ENCODE assay signal across 12 cellular contexts in genomic region chr14:102183922-102184677, GRCh38. TPM values are rescaled to one million over a fixed set of nuclear protein-coding genes. Genes with fewer than 3 reads are reported as not detected.
DNase-seq lines count a peak whose midpoint lies in the region; ATAC-seq and TF ChIP-seq lines count a peak whose summit lies in the region.
"Had no signal": no experiment of that assay in that cellular context is flagged by ENCODE, and none has a peak within 500 bp of the region (broad histone marks: within the 10 kb centered on the region; RNA-seq: fewer than 3 reads in every experiment).

No MANE protein-coding gene starts in this region.

- peak; percentile 57 for DNase-seq in activated CD4-positive, alpha-beta memory T cell treated with anti-CD3 and anti-CD28 coated beads for 36 hours
- no peak for DNase-seq in activated CD4-positive, alpha-beta memory T cell treated with anti-CD3 and anti-CD28 coated beads, Interleukin-2, amount 10 ng/mL, durations not matched to agents 7 days and 5 days
- DNase-seq in T-helper 2 cell treated with Interferon-gamma antibody and Interleukin-4, amounts not matched to agents 5 μg/mL and 100 μg/mL, for 36 hours (ENCODE audit: low spot score) = peak; percentile 28
- DNase-seq in hippocampal formation (lab: John Stamatoyannopoulos, UW) (peak; percentile 55 to 76), upper lobe of right lung (no peak), iPS-NIHi11 (ENCODE audit: low spot score) (no peak)
- DNase-seq in stimulated activated naive CD8-positive, alpha-beta T cell treated with anti-CD3 and anti-CD28 coated beads, Interleukin-15, Interleukin-2, amounts not matched to agents 100 U/mL and 50 U/mL, for 24 hours = peak; percentile 45
- no peak for DNase-seq in activated effector memory CD4-positive, alpha-beta T cell treated with anti-CD3 and anti-CD28 coated beads, Interleukin-2, amount 50 U/mL, for 16 hours
- DNase-seq: effector CD8-positive, alpha-beta T cell; foreskin fibroblast; NCI-H2029 treated with DMSO at 0.1 percent for 48 hours had no signal

- TF ChIP-seq CTCF in upper lobe of right lung (IDR thresholded peaks at IDR 0.05) = no peak

- H3K4me3 ChIP-seq in upper lobe of right lung = no peak overlapping the region
- H3K4me3 ChIP-seq: ascending aorta had no signal

- no peak overlapping the region for H3K27ac ChIP-seq in upper lobe of right lung
- H3K27ac ChIP-seq: ascending aorta had no signal

- ATAC-seq in stimulated activated naive CD8-positive, alpha-beta T cell treated with anti-CD3 and anti-CD28 coated beads, Interleukin-15, Interleukin-2, amounts not matched to agents 100 U/mL and 50 U/mL, for 24 hours = peak; percentile 77
- ATAC-seq in upper lobe of right lung = no peak

- no peaks in the 10 kb centered on the region for H3K9me3 Mint-ChIP-seq in activated CD4-positive, alpha-beta memory T cell treated with anti-CD3 and anti-CD28 coated beads for 36 hours
- no peaks in the 10 kb centered on the region for H3K9me3 Mint-ChIP-seq in activated CD4-positive, alpha-beta memory T cell treated with anti-CD3 and anti-CD28 coated beads, Interleukin-2, amount 10 ng/mL, durations not matched to agents 7 days and 5 days
- H3K9me3 Mint-ChIP-seq in T-helper 2 cell treated with Interferon-gamma antibody and Interleukin-4, amounts not matched to agents 5 μg/mL and 100 μg/mL, for 36 hours = no peaks in the 10 kb centered on the region

- intact Hi-C loops in activated CD4-positive, alpha-beta memory T cell treated with anti-CD3 and anti-CD28 coated beads for 36 hours (cut with micrococcal nuclease) = loop anchor here (1.0 to 10.0 kb wide), 2 partner anchors 45 to 219 kb away; partner anchors contain the start of genes DYNC1H1 and WDR20
- intact Hi-C loops in upper lobe of right lung (cut with DNase I) = no loop called here

- peaks cover 1% of the 10 kb centered on the region for H3K36me3 Mint-ChIP-seq in activated CD4-positive, alpha-beta memory T cell treated with anti-CD3 and anti-CD28 coated beads for 36 hours
- peaks cover 3% of the 10 kb centered on the region for H3K36me3 Mint-ChIP-seq in activated CD4-positive, alpha-beta memory T cell treated with anti-CD3 and anti-CD28 coated beads, Interleukin-2, amount 10 ng/mL, durations not matched to agents 7 days and 5 days (ENCODE audit: low read depth)
- H3K36me3 Mint-ChIP-seq in T-helper 2 cell treated with Interferon-gamma antibody and Interleukin-4, amounts not matched to agents 5 μg/mL and 100 μg/mL, for 36 hours (ENCODE audit: low read depth) = no peaks in the 10 kb centered on the region

- no peaks in the 10 kb centered on the region for H3K36me3 ChIP-seq in upper lobe of right lung
- H3K36me3 ChIP-seq: ascending aorta had no signal

- no peaks in the 10 kb centered on the region for H3K27me3 ChIP-seq in upper lobe of right lung
- H3K27me3 ChIP-seq: ascending aorta had no signal

- no peaks in the 10 kb centered on the region for H3K27me3 Mint-ChIP-seq in activated CD4-positive, alpha-beta memory T cell treated with anti-CD3 and anti-CD28 coated beads for 36 hours
- no peaks in the 10 kb centered on the region for H3K27me3 Mint-ChIP-seq in activated CD4-positive, alpha-beta memory T cell treated with anti-CD3 and anti-CD28 coated beads, Interleukin-2, amount 10 ng/mL, durations not matched to agents 7 days and 5 days
- H3K27me3 Mint-ChIP-seq in T-helper 2 cell treated with Interferon-gamma antibody and Interleukin-4, amounts not matched to agents 5 μg/mL and 100 μg/mL, for 36 hours (ENCODE audit: low read depth) = no peaks in the 10 kb centered on the region

- CTCF ChIA-PET in activated CD4-positive, alpha-beta memory T cell treated with anti-CD3 and anti-CD28 coated beads for 36 hours (lab: Charles Lee) = interaction anchor here (0.9 to 1.2 kb wide), 4 partner anchors 16 to 477 kb away, joined by 3 to 4 read pairs (median 4); no protein-coding TSS in a partner anchor
- CTCF ChIA-PET in activated CD4-positive, alpha-beta memory T cell treated with anti-CD3 and anti-CD28 coated beads, Interleukin-2, amount 10 ng/mL, durations not matched to agents 7 days and 5 days (lab: Charles Lee) = interaction anchor here (1.2 kb wide), 1 partner anchor 19 kb away, joined by 3 read pairs; no protein-coding TSS in a partner anchor

- H3K9me3 ChIP-seq in upper lobe of right lung = no peaks in the 10 kb centered on the region
- H3K9me3 ChIP-seq: ascending aorta had no signal

- peaks cover 70% of the 10 kb centered on the region for H3K4me1 Mint-ChIP-seq in activated CD4-positive, alpha-beta memory T cell treated with anti-CD3 and anti-CD28 coated beads for 36 hours (ENCODE audit: low read depth)
- H3K4me1 Mint-ChIP-seq in activated CD4-positive, alpha-beta memory T cell treated with anti-CD3 and anti-CD28 coated beads, Interleukin-2, amount 10 ng/mL, durations not matched to agents 7 days and 5 days = peaks cover 36% of the 10 kb centered on the region
- H3K4me1 Mint-ChIP-seq in T-helper 2 cell treated with Interferon-gamma antibody and Interleukin-4, amounts not matched to agents 5 μg/mL and 100 μg/mL, for 36 hours (ENCODE audit: low read depth) = peaks cover 18% of the 10 kb centered on the region

- peak overlapping the region; percentile 90 for H3K27ac Mint-ChIP-seq in activated CD4-positive, alpha-beta memory T cell treated with anti-CD3 and anti-CD28 coated beads for 36 hours
- no peak overlapping the region for H3K27ac Mint-ChIP-seq in activated CD4-positive, alpha-beta memory T cell treated with anti-CD3 and anti-CD28 coated beads, Interleukin-2, amount 10 ng/mL, durations not matched to agents 7 days and 5 days
- H3K27ac Mint-ChIP-seq in T-helper 2 cell treated with Interferon-gamma antibody and Interleukin-4, amounts not matched to agents 5 μg/mL and 100 μg/mL, for 36 hours = no peak overlapping the region

- POLR2A ChIA-PET in activated CD4-positive, alpha-beta memory T cell treated with anti-CD3 and anti-CD28 coated beads for 36 hours (lab: Charles Lee) = interaction anchor here (0.6 to 1.9 kb wide), 4 partner anchors 45 to 344 kb away, joined by 3 to 5 read pairs (median 3); partner anchors contain the start of genes CINP, TECPR2 and WDR20
- POLR2A ChIA-PET in activated CD4-positive, alpha-beta memory T cell treated with anti-CD3 and anti-CD28 coated beads, Interleukin-2, amount 10 ng/mL, durations not matched to agents 7 days and 5 days (lab: Charles Lee) = no interaction called here

- peak overlapping the region; percentile 35 for H3K4me3 Mint-ChIP-seq in activated CD4-positive, alpha-beta memory T cell treated with anti-CD3 and anti-CD28 coated beads for 36 hours
- H3K4me3 Mint-ChIP-seq in activated CD4-positive, alpha-beta memory T cell treated with anti-CD3 and anti-CD28 coated beads, Interleukin-2, amount 10 ng/mL, durations not matched to agents 7 days and 5 days = no peak overlapping the region
- H3K4me3 Mint-ChIP-seq in T-helper 2 cell treated with Interferon-gamma antibody and Interleukin-4, amounts not matched to agents 5 μg/mL and 100 μg/mL, for 36 hours = no peak overlapping the region

- H3K4me1 ChIP-seq in upper lobe of right lung = peaks cover 14% of the 10 kb centered on the region

RNA-seq across cellular contexts. Expression of gene WDR20, which starts 44.4 kb away (rescaled TPM):
- total RNA-seq in activated CD4-positive, alpha-beta memory T cell treated with anti-CD3 and anti-CD28 coated beads for 36 hours = 10 to 100 TPM; 22.2 to 25.3 TPM
- 10 to 100 TPM; 28.3 to 31.9 TPM for total RNA-seq in activated CD4-positive, alpha-beta memory T cell treated with anti-CD3 and anti-CD28 coated beads, Interleukin-2, amount 10 ng/mL, durations not matched to agents 7 days and 5 days
- 25.2 TPM for total RNA-seq in upper lobe of right lung

Comparison
In these comparisons a context has a peak if more than half of its experiments do, and no peak if none do; other contexts are left out.
1. DNase-seq: peak in activated CD4-positive, alpha-beta memory T cell treated with anti-CD3 and anti-CD28 coated beads for 36 hours (single experiment), T-helper 2 cell treated with Interferon-gamma antibody and Interleukin-4, amounts not matched to agents 5 μg/mL and 100 μg/mL, for 36 hours (single experiment), hippocampal formation (2 of 2) and stimulated activated naive CD8-positive, alpha-beta T cell treated with anti-CD3 and anti-CD28 coated beads, Interleukin-15, Interleukin-2, amounts not matched to agents 100 U/mL and 50 U/mL, for 24 hours (single experiment); none in activated CD4-positive, alpha-beta memory T cell treated with anti-CD3 and anti-CD28 coated beads, Interleukin-2, amount 10 ng/mL, durations not matched to agents 7 days and 5 days (single experiment), activated effector memory CD4-positive, alpha-beta T cell treated with anti-CD3 and anti-CD28 coated beads, Interleukin-2, amount 50 U/mL, for 16 hours (single experiment), upper lobe of right lung (single experiment) and iPS-NIHi11 (single experiment).